In genomic region chr15:71143373-71144310, GRCh38 we compare ENCODE assay signal across 1 cellular context.
TF ChIP-seq lines count a peak whose summit lies in the region.

No MANE protein-coding gene starts in this region.

TF ChIP-seq in GM23338, 12 proteins besides CTCF, POLR2A, EP300 and RAD21 (continued from another document):
- TF ChIP-seq, protein P1, sequence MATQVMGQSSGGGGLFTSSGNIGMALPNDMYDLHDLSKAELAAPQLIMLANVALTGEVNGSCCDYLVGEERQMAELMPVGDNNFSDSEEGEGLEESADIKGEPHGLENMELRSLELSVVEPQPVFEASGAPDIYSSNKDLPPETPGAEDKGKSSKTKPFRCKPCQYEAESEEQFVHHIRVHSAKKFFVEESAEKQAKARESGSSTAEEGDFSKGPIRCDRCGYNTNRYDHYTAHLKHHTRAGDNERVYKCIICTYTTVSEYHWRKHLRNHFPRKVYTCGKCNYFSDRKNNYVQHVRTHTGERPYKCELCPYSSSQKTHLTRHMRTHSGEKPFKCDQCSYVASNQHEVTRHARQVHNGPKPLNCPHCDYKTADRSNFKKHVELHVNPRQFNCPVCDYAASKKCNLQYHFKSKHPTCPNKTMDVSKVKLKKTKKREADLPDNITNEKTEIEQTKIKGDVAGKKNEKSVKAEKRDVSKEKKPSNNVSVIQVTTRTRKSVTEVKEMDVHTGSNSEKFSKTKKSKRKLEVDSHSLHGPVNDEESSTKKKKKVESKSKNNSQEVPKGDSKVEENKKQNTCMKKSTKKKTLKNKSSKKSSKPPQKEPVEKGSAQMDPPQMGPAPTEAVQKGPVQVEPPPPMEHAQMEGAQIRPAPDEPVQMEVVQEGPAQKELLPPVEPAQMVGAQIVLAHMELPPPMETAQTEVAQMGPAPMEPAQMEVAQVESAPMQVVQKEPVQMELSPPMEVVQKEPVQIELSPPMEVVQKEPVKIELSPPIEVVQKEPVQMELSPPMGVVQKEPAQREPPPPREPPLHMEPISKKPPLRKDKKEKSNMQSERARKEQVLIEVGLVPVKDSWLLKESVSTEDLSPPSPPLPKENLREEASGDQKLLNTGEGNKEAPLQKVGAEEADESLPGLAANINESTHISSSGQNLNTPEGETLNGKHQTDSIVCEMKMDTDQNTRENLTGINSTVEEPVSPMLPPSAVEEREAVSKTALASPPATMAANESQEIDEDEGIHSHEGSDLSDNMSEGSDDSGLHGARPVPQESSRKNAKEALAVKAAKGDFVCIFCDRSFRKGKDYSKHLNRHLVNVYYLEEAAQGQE (IDR thresholded peaks at IDR 0.05; ENCODE audit: unreplicated experiment) = no peak
- no peak for TF ChIP-seq ETS1 (IDR thresholded peaks at IDR 0.05)
- TF ChIP-seq EZH2phosphoT487 (IDR thresholded peaks at IDR 0.05; ENCODE audit: unreplicated experiment) = no peak
- no peak for TF ChIP-seq NANOG (IDR thresholded peaks at IDR 0.05; ENCODE audit: borderline replicate concordance)
- TF ChIP-seq, protein P2, sequence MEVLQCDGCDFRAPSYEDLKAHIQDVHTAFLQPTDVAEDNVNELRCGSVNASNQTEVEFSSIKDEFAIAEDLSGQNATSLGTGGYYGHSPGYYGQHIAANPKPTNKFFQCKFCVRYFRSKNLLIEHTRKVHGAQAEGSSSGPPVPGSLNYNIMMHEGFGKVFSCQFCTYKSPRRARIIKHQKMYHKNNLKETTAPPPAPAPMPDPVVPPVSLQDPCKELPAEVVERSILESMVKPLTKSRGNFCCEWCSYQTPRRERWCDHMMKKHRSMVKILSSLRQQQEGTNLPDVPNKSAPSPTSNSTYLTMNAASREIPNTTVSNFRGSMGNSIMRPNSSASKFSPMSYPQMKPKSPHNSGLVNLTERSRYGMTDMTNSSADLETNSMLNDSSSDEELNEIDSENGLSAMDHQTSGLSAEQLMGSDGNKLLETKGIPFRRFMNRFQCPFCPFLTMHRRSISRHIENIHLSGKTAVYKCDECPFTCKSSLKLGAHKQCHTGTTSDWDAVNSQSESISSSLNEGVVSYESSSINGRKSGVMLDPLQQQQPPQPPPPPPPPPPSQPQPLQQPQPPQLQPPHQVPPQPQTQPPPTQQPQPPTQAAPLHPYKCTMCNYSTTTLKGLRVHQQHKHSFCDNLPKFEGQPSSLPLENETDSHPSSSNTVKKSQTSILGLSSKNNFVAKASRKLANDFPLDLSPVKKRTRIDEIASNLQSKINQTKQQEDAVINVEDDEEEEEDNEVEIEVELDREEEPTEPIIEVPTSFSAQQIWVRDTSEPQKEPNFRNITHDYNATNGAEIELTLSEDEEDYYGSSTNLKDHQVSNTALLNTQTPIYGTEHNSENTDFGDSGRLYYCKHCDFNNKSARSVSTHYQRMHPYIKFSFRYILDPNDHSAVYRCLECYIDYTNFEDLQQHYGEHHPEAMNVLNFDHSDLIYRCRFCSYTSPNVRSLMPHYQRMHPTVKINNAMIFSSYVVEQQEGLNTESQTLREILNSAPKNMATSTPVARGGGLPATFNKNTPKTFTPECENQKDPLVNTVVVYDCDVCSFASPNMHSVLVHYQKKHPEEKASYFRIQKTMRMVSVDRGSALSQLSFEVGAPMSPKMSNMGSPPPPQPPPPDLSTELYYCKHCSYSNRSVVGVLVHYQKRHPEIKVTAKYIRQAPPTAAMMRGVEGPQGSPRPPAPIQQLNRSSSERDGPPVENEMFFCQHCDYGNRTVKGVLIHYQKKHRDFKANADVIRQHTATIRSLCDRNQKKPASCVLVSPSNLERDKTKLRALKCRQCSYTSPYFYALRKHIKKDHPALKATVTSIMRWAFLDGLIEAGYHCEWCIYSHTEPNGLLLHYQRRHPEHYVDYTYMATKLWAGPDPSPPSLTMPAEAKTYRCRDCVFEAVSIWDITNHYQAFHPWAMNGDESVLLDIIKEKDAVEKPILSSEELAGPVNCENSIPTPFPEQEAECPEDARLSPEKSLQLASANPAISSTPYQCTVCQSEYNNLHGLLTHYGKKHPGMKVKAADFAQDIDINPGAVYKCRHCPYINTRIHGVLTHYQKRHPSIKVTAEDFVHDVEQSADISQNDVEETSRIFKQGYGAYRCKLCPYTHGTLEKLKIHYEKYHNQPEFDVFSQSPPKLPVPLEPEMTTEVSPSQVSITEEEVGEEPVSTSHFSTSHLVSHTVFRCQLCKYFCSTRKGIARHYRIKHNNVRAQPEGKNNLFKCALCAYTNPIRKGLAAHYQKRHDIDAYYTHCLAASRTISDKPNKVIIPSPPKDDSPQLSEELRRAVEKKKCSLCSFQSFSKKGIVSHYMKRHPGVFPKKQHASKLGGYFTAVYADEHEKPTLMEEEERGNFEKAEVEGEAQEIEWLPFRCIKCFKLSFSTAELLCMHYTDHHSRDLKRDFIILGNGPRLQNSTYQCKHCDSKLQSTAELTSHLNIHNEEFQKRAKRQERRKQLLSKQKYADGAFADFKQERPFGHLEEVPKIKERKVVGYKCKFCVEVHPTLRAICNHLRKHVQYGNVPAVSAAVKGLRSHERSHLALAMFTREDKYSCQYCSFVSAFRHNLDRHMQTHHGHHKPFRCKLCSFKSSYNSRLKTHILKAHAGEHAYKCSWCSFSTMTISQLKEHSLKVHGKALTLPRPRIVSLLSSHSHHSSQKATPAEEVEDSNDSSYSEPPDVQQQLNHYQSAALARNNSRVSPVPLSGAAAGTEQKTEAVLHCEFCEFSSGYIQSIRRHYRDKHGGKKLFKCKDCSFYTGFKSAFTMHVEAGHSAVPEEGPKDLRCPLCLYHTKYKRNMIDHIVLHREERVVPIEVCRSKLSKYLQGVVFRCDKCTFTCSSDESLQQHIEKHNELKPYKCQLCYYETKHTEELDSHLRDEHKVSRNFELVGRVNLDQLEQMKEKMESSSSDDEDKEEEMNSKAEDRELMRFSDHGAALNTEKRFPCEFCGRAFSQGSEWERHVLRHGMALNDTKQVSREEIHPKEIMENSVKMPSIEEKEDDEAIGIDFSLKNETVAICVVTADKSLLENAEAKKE (CRISPR knock-in tag; IDR thresholded peaks at IDR 0.05) = no peak
